ENCODE assay signal across 9 cellular contexts in the genomic region with DNA sequence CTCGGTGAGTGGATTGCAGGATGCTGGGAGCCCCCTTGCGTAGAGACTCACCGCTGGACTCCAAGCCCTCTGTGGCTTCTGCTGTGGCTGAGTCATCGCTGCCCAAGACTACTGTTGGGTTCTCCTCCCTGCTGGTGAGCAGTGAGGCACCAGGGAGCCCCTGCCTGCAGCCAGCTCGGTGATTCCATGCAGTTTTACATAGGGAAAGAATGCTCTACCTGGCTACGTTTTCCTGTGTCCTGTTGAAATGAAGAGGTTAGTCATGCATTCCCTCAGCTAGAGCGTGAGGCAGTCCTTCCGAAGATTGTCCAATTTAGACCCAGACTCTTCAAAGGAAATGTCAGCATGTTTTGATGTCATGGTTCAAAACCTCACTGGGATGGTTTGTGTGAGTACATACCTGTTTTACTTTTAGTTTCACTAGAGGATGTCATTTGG. TPM values are rescaled to one million over a fixed set of nuclear protein-coding genes. Genes with fewer than 3 reads are reported as not detected.
DNase-seq lines count a peak whose midpoint lies in the region; ATAC-seq, FAIRE-seq and TF ChIP-seq lines count a peak whose summit lies in the region.
"Had no signal": no experiment of that assay in that cellular context is flagged by ENCODE, and none has a peak within 500 bp of the region (broad histone marks: within the 10 kb centered on the region; RNA-seq: fewer than 3 reads in every experiment).

No MANE protein-coding gene starts in this region.

- H2AFZ ChIP-seq in GM23248 = no peak overlapping the region

- H3K36me3 ChIP-seq in CD4-positive, CD25-positive, alpha-beta regulatory T cell (ENCODE audit: control insufficient read depth, insufficient read depth, low read length) = no peaks in the 10 kb centered on the region
- no peaks in the 10 kb centered on the region for H3K36me3 ChIP-seq in GM23248 (ENCODE audit: low read depth)
- H3K36me3 ChIP-seq in effector memory CD4-positive, alpha-beta T cell (ENCODE audit: control insufficient read depth, insufficient read depth, low read length) = no peaks in the 10 kb centered on the region
- no peaks in the 10 kb centered on the region for H3K36me3 ChIP-seq in transverse colon
- H3K36me3 ChIP-seq in kidney (ENCODE audit: control insufficient read depth in 1 of 2, insufficient read depth in 2 of 2, low read length in 2 of 2) = no peaks in the 10 kb centered on the region

- peak overlapping the region; percentile 83 for H3K4me3 ChIP-seq in CD4-positive, CD25-positive, alpha-beta regulatory T cell (ENCODE audit: low read depth, low read length)
- H3K4me3 ChIP-seq in GM23248 = no peak overlapping the region
- peak overlapping the region; percentile 13 for H3K4me3 ChIP-seq in effector memory CD4-positive, alpha-beta T cell (ENCODE audit: insufficient read depth, low read depth, low read length, poor library complexity, severe bottlenecking)
- H3K4me3 ChIP-seq in transverse colon = no peak overlapping the region
- no peak overlapping the region for H3K4me3 ChIP-seq in kidney (ENCODE audit: low read length in 2 of 2)

- peaks cover 97% of the 10 kb centered on the region for H3K79me2 ChIP-seq in GM23248 (ENCODE audit: insufficient read depth)

- H3K27ac ChIP-seq in CD4-positive, CD25-positive, alpha-beta regulatory T cell (ENCODE audit: insufficient read depth, low read length, poor library complexity, severe bottlenecking) = peak overlapping the region; percentile 88
- H3K27ac ChIP-seq in GM23248 (no peak overlapping the region), transverse colon (peak overlapping the region in 3 of 4 donors; percentile 15 to 60 (median 49)), kidney (ENCODE audit: low read depth in 2 of 2, low read length in 2 of 2) (no peak overlapping the region)
- peak overlapping the region; percentile 47 for H3K27ac ChIP-seq in effector memory CD4-positive, alpha-beta T cell (ENCODE audit: insufficient read depth, low read length, poor library complexity, severe bottlenecking)

- TF ChIP-seq CTCF in transverse colon (IDR thresholded peaks at IDR 0.05) = no peak
- no peak for TF ChIP-seq CTCF in kidney (IDR thresholded peaks at IDR 0.05; ENCODE audit: borderline replicate concordance, extremely low read depth, insufficient read depth)

- H3K9ac ChIP-seq in GM23248 (no peak overlapping the region), kidney (ENCODE audit: low read length in 2 of 2) (no peak overlapping the region)

- H3K27me3 Mint-ChIP-seq in CD4-positive, CD25-positive, alpha-beta regulatory T cell = no peaks in the 10 kb centered on the region
- H3K27me3 Mint-ChIP-seq in T-helper 17 cell = no peaks in the 10 kb centered on the region

- peaks cover 8% of the 10 kb centered on the region for H3F3A ChIP-seq in GM23248 (ENCODE audit: insufficient read depth)

- no peak for FAIRE-seq in kidney (lab: Jason Lieb, UNC)
- FAIRE-seq: colon had no signal

- no peaks in the 10 kb centered on the region; the same call in none of the 2 replicates for H4K20me1 ChIP-seq in GM23248 (ENCODE audit: insufficient read depth)

- in situ Hi-C loops in GM23248 (cut with MboI) (no loop called here), transverse colon (cut with MboI; ENCODE audit: low pct_ligation_motif_present in 1 of 4, low pct_unique_long_range_greater_than_20kb in 1 of 4, low sequenced_read_pairs in 3 of 4) (no loop called here)

- peak overlapping the region; percentile 88 to 90 (median 88) for H3K4me3 Mint-ChIP-seq in CD4-positive, CD25-positive, alpha-beta regulatory T cell
- H3K4me3 Mint-ChIP-seq in T-helper 17 cell = peak overlapping the region; percentile 86

- no peaks in the 10 kb centered on the region for H3K9me3 Mint-ChIP-seq in CD4-positive, CD25-positive, alpha-beta regulatory T cell

- intact Hi-C loops in transverse colon (cut with DNase I; ENCODE audit: low total_unique reads) = no loop called here
- intact Hi-C loops in kidney (cut with DNase I) = no loop called here

- H3K9me2 ChIP-seq in GM23248 (ENCODE audit: insufficient read depth) = no peaks in the 10 kb centered on the region

- H3K9me3 ChIP-seq in CD4-positive, CD25-positive, alpha-beta regulatory T cell (ENCODE audit: control insufficient read depth in 2 of 2, low read length in 2 of 2) = no peaks in the 10 kb centered on the region
- H3K9me3 ChIP-seq in GM23248 (ENCODE audit: low read depth) (no peaks in the 10 kb centered on the region), T-helper 17 cell (ENCODE audit: control insufficient read depth, low read length, poor library complexity, severe bottlenecking) (no peaks in the 10 kb centered on the region), transverse colon (no peaks in the 10 kb centered on the region), kidney (ENCODE audit: control insufficient read depth in 1 of 2, low read length in 2 of 2) (no peaks in the 10 kb centered on the region)
- no peaks in the 10 kb centered on the region for H3K9me3 ChIP-seq in effector memory CD4-positive, alpha-beta T cell (ENCODE audit: control insufficient read depth, low read length)

- DNase-seq in CD4-positive, CD25-positive, alpha-beta regulatory T cell = peak; percentile 28 to 83 (median 56)
- peak; percentile 79 for DNase-seq in GM23248
- no peak for DNase-seq in T-helper 17 cell
- peak; percentile 14 to 16 (median 15) for DNase-seq in effector memory CD4-positive, alpha-beta T cell
- peak; percentile 46 for DNase-seq in transverse colon
- DNase-seq in kidney = no peak
- DNase-seq in middle frontal gyrus (ENCODE audit: extremely low spot score, low spot score) = no peak

- peaks cover 62% of the 10 kb centered on the region for H3K4me1 ChIP-seq in CD4-positive, CD25-positive, alpha-beta regulatory T cell (ENCODE audit: control insufficient read depth, insufficient read depth, low read length, poor library complexity, severe bottlenecking)
- no peaks in the 10 kb centered on the region; the same call in 1 of the 2 replicates for H3K4me1 ChIP-seq in GM23248 (ENCODE audit: insufficient read depth)
- H3K4me1 ChIP-seq in effector memory CD4-positive, alpha-beta T cell (ENCODE audit: control insufficient read depth, insufficient read depth, low read length, poor library complexity, severe bottlenecking) = peaks cover 32% of the 10 kb centered on the region
- peaks cover 17 to 32% (median 20%) of the 10 kb centered on the region in 4 donors for H3K4me1 ChIP-seq in transverse colon
- H3K4me1 ChIP-seq in kidney (ENCODE audit: control insufficient read depth in 1 of 2, insufficient read depth in 1 of 2, low read depth in 1 of 2, low read length in 2 of 2) = no peaks in the 10 kb centered on the region

- no peak for TF ChIP-seq POLR2A in transverse colon (IDR thresholded peaks at IDR 0.05)

- H3K27ac Mint-ChIP-seq in CD4-positive, CD25-positive, alpha-beta regulatory T cell = peak overlapping the region; percentile 95 to 99 (median 97)
- peak overlapping the region; percentile 97 for H3K27ac Mint-ChIP-seq in T-helper 17 cell

- H3K4me2 ChIP-seq in GM23248 (ENCODE audit: unreplicated experiment) = no peak overlapping the region

- TF ChIP-seq EP300 in transverse colon (IDR thresholded peaks at IDR 0.05; ENCODE audit: low read depth) = no peak

- peaks cover 27 to 76% (median 55%) of the 10 kb centered on the region in 4 donors for H3K4me1 Mint-ChIP-seq in CD4-positive, CD25-positive, alpha-beta regulatory T cell
- peaks cover 45% of the 10 kb centered on the region for H3K4me1 Mint-ChIP-seq in T-helper 17 cell

- no peaks in the 10 kb centered on the region for H3K27me3 ChIP-seq in CD4-positive, CD25-positive, alpha-beta regulatory T cell (ENCODE audit: control insufficient read depth, insufficient read depth, low read length)
- H3K27me3 ChIP-seq in GM23248 (replicated peaks; ENCODE audit: insufficient read depth) = no peaks in the 10 kb centered on the region
- no peaks in the 10 kb centered on the region for H3K27me3 ChIP-seq in effector memory CD4-positive, alpha-beta T cell (replicated peaks; ENCODE audit: control insufficient read depth, insufficient read depth, low read length, poor library complexity, severe bottlenecking)
- no peaks in the 10 kb centered on the region for H3K27me3 ChIP-seq in transverse colon

- ATAC-seq in CD4-positive, CD25-positive, alpha-beta regulatory T cell (ENCODE audit: low read depth in 2 of 2) = peak; percentile 69 to 72
- ATAC-seq in T-helper 17 cell (peak; percentile 65), HG02884 (IDR thresholded peaks at IDR 0.05; ENCODE audit: unreplicated experiment) (no peak)

- WGBS in GM23248 (ENCODE audit: low coverage in 1 of 2, low lambda C conversion rate in 2 of 2, missing lambda C conversion rate in 2 of 2), 2 experiments = 83 to 85% methylated on average over 8 of the region's 8 CpGs
- WGBS in transverse colon (ENCODE audit: low coverage in 1 of 2), 2 donors = 68% methylated on average over 8 of the region's 8 CpGs; no CpG with 5 or more reads in 1 of the 2 donors

- H3K36me3 Mint-ChIP-seq in CD4-positive, CD25-positive, alpha-beta regulatory T cell = peaks cover 15% of the 10 kb centered on the region
- H3K36me3 Mint-ChIP-seq in T-helper 17 cell (ENCODE audit: low read depth) = no peaks in the 10 kb centered on the region

RNA-seq across cellular contexts. Expression of a gene that starts 28.2 kb away (rescaled TPM):
- 71.2 TPM for total RNA-seq in CD4-positive, CD25-positive, alpha-beta regulatory T cell
- 10 to 100 TPM; 17.7 to 26.9 (median 20.4) TPM for polyA plus RNA-seq in CD4-positive, CD25-positive, alpha-beta regulatory T cell
- 17.9 and 18.6 TPM in 2 replicates for total RNA-seq in GM23248 (2014; rRNA removed; shearing (Covaris generic))
- 7.8 and 7.9 TPM in 2 replicates for polyA plus RNA-seq in GM23248 (2016; fragmentation: Nextera tagmentation; extraction: Ambion mirVana)
- total RNA-seq in T-helper 17 cell = 10 to 100 TPM; 47.8 to 54.4 TPM
- 10 to 100 TPM; 18.7 to 28.9 (median 25.0) TPM for total RNA-seq in transverse colon
- 35.4 TPM for total RNA-seq in kidney
- polyA plus RNA-seq in kidney (ENCODE audit: insufficient read depth, low read depth, low replicate concordance) = 5.2 TPM

Comparison
In these comparisons a context has a peak if more than half of its experiments do, and no peak if none do; other contexts are left out.
1. DNase-seq: peak in CD4-positive, CD25-positive, alpha-beta regulatory T cell (3 of 3), GM23248 (single experiment), effector memory CD4-positive, alpha-beta T cell (3 of 3) and transverse colon (single experiment); none in T-helper 17 cell (0 of 3), kidney (single experiment) and middle frontal gyrus (single experiment).
2. H3K27ac ChIP-seq: peak in CD4-positive, CD25-positive, alpha-beta regulatory T cell (single experiment), effector memory CD4-positive, alpha-beta T cell (single experiment) and transverse colon (3 of 4); none in GM23248 (single experiment) and kidney (0 of 2).
3. H3K4me3 ChIP-seq: peak in CD4-positive, CD25-positive, alpha-beta regulatory T cell (single experiment) and effector memory CD4-positive, alpha-beta T cell (single experiment); none in GM23248 (single experiment), transverse colon (0 of 4) and kidney (0 of 2).